Comparison of ENCODE assay signal across 27 cellular contexts in the genomic region with DNA sequence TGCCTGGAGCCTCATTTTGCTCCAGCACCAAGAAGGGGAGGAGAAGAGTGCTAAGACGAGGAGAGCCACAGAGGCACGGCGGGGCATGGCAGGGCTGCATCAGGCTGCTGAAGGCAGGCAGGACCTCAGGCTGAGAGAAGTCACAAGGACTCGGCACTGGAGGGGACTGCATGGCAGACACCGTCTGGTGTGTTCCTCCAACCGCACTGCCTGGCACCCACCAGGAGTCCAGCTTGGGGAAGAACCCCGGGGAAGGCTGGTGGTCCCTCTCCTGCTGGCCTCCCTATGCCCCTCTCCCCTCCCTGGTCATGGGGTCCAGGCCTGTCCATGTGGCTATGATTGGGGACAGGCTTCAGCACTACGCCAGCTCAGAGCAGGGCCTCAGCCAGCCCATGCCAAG.
"Had no signal": no experiment of that assay in that cellular context is flagged by ENCODE, and none has a peak within 500 bp of the region (broad histone marks: within the 10 kb centered on the region; RNA-seq: fewer than 3 reads in every experiment).

No MANE protein-coding gene starts in this region.

- H3K36me3 Mint-ChIP-seq: activated CD4-positive, alpha-beta memory T cell treated with anti-CD3 and anti-CD28 coated beads for 36 hours; mesothelial cell of epicardium; naive thymus-derived CD8-positive, alpha-beta T cell had no signal

- H3K9me3 ChIP-seq: left lung, tibial nerve had no signal

- H3K27me3 Mint-ChIP-seq: activated CD4-positive, alpha-beta memory T cell treated with anti-CD3 and anti-CD28 coated beads for 36 hours; activated CD4-positive, alpha-beta T cell treated with anti-CD3 and anti-CD28 coated beads, Interleukin-2, amount 10 ng/mL, durations not matched to agents 24 days and 14 days; activated naive CD8-positive, alpha-beta T cell treated with anti-CD3 and anti-CD28 coated beads, Interleukin-2, amount 50 U/mL, for 24 hours; activated T-helper 17 cell treated with anti-CD3 and anti-CD28 coated beads, Interleukin-2, amount 50 U/mL, for 72 hours; dendritic cell treated with granulocyte-macrophage colony-stimulating factor and Interleukin-4, amounts not matched to agents 40 ng/mL and 50 ng/mL, for 4 days; naive thymus-derived CD8-positive, alpha-beta T cell had no signal

- ATAC-seq: activated naive CD8-positive, alpha-beta T cell treated with anti-CD3 and anti-CD28 coated beads, Interleukin-2, amount 50 U/mL, for 24 hours; activated T-cell treated with anti-CD3 and anti-CD28 coated beads, Interleukin-2, amount 50 U/mL, for 4 hours; activated T-helper 17 cell treated with anti-CD3 and anti-CD28 coated beads, Interleukin-2, amount 50 U/mL, for 72 hours; left lung; naive thymus-derived CD8-positive, alpha-beta T cell; right cardiac atrium had no signal

- H3K4me3 Mint-ChIP-seq: activated CD4-positive, alpha-beta memory T cell treated with anti-CD3 and anti-CD28 coated beads for 36 hours; activated CD4-positive, alpha-beta T cell treated with anti-CD3 and anti-CD28 coated beads, Interleukin-2, amount 10 ng/mL, durations not matched to agents 24 days and 14 days; activated naive CD8-positive, alpha-beta T cell treated with anti-CD3 and anti-CD28 coated beads, Interleukin-2, amount 50 U/mL, for 24 hours; activated T-cell treated with anti-CD3 and anti-CD28 coated beads, Interleukin-2, amount 50 U/mL, for 4 hours; activated T-helper 17 cell treated with anti-CD3 and anti-CD28 coated beads, Interleukin-2, amount 50 U/mL, for 72 hours; dendritic cell treated with granulocyte-macrophage colony-stimulating factor and Interleukin-4, amounts not matched to agents 40 ng/mL and 50 ng/mL, for 4 days; mesothelial cell of epicardium; naive thymus-derived CD8-positive, alpha-beta T cell; T-helper 1 cell treated with Interleukin-12 subunit alpha and Interleukin-12 subunit beta and Interleukin-4 antibody, amounts not matched to agents 30 μg/mL and 1 μg/mL, for 36 hours had no signal

- DNase-seq: activated CD4-positive, alpha-beta memory T cell treated with anti-CD3 and anti-CD28 coated beads for 36 hours; activated CD4-positive, alpha-beta T cell treated with anti-CD3 and anti-CD28 coated beads, Interleukin-2, amount 10 ng/mL, durations not matched to agents 24 days and 14 days; activated CD4-positive, CD25-positive, alpha-beta regulatory T cell treated with anti-CD3 and anti-CD28 coated beads, Interleukin-2, amount 50 U/mL, for 72 hours; activated gamma-delta T cell treated with Interleukin-2 at 50 U/mL for 16 hours; activated naive CD4-positive, alpha-beta T cell treated with anti-CD3 and anti-CD28 coated beads, Interleukin-2, amount 50 U/mL, for 16 hours; activated naive CD8-positive, alpha-beta T cell treated with anti-CD3 and anti-CD28 coated beads, Interleukin-2, amount 50 U/mL, for 24 hours; activated T-cell treated with anti-CD3 and anti-CD28 coated beads, Interleukin-2, amount 50 U/mL, for 4 hours; amygdala; central memory CD4-positive, alpha-beta T cell; naive thymus-derived CD8-positive, alpha-beta T cell; stimulated activated CD4-positive, alpha-beta T cell treated with anti-CD3 and anti-CD28 coated beads, Interleukin-2, amount 100 ng/mL, for 48 hours; stimulated activated naive CD4-positive, alpha-beta T cell treated with Interleukin-2 at 50 U/mL for 16 hours; SW 1271; T-helper 9 cell; WERI-Rb-1 had no signal

- H3K9me3 Mint-ChIP-seq: activated CD4-positive, alpha-beta memory T cell treated with anti-CD3 and anti-CD28 coated beads for 36 hours; activated CD4-positive, alpha-beta T cell treated with anti-CD3 and anti-CD28 coated beads, Interleukin-2, amount 10 ng/mL, durations not matched to agents 24 days and 14 days; activated naive CD8-positive, alpha-beta T cell treated with anti-CD3 and anti-CD28 coated beads, Interleukin-2, amount 50 U/mL, for 24 hours; activated T-cell treated with anti-CD3 and anti-CD28 coated beads, Interleukin-2, amount 50 U/mL, for 4 hours; activated T-helper 17 cell treated with anti-CD3 and anti-CD28 coated beads, Interleukin-2, amount 50 U/mL, for 72 hours; dendritic cell treated with granulocyte-macrophage colony-stimulating factor and Interleukin-4, amounts not matched to agents 40 ng/mL and 50 ng/mL, for 4 days; mesothelial cell of epicardium; naive thymus-derived CD8-positive, alpha-beta T cell; T-helper 1 cell treated with Interleukin-12 subunit alpha and Interleukin-12 subunit beta and Interleukin-4 antibody, amounts not matched to agents 30 μg/mL and 1 μg/mL, for 36 hours had no signal

- H3K27ac Mint-ChIP-seq: activated CD4-positive, alpha-beta memory T cell treated with anti-CD3 and anti-CD28 coated beads for 36 hours; activated CD4-positive, alpha-beta T cell treated with anti-CD3 and anti-CD28 coated beads, Interleukin-2, amount 10 ng/mL, durations not matched to agents 24 days and 14 days; activated naive CD8-positive, alpha-beta T cell treated with anti-CD3 and anti-CD28 coated beads, Interleukin-2, amount 50 U/mL, for 24 hours; activated T-helper 17 cell treated with anti-CD3 and anti-CD28 coated beads, Interleukin-2, amount 50 U/mL, for 72 hours; dendritic cell treated with granulocyte-macrophage colony-stimulating factor and Interleukin-4, amounts not matched to agents 40 ng/mL and 50 ng/mL, for 4 days; mesothelial cell of epicardium; T-helper 1 cell treated with Interleukin-12 subunit alpha and Interleukin-12 subunit beta and Interleukin-4 antibody, amounts not matched to agents 30 μg/mL and 1 μg/mL, for 36 hours had no signal

- H3K4me1 Mint-ChIP-seq: activated T-helper 17 cell treated with anti-CD3 and anti-CD28 coated beads, Interleukin-2, amount 50 U/mL, for 72 hours had no signal

- H3K27me3 ChIP-seq: left lung, tibial nerve had no signal

- H3K36me3 ChIP-seq: left lung, tibial nerve, WERI-Rb-1 had no signal

- H3K4me3 ChIP-seq: left lung, lung, tibial nerve had no signal

- FAIRE-seq: frontal cortex, islet of Langerhans, TTC549 had no signal

- H3K27ac ChIP-seq: epithelial cell of prostate, left lung, tibial nerve, WERI-Rb-1 had no signal
